In the genomic region with DNA sequence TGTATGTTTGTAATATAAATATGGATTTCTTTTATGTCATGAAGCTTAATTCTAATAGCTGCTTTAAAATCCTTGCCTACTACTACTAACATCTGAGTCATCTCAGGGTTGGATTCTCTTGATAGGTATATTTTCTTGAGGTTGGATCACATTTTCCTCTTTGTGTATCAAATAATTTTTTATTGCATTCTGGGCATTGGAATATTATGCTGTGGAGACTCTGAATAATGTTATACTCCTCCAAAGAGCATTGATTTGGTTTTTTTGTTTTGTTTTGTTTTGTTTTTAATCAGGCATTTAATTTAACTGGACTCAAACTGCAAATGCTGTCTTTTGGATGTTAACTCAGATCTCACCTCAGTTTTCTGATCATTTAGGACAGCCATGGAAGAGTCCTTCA, we compare ENCODE assay signal across 19 cellular contexts. TPM values are rescaled to one million over a fixed set of nuclear protein-coding genes. Genes with fewer than 3 reads are reported as not detected.
A peak's percentile ranks its signal among the peaks of the same experiment; 100 is the strongest.
DNase-seq lines count a peak whose midpoint lies in the region; ATAC-seq and TF ChIP-seq lines count a peak whose summit lies in the region.
"Had no signal": no experiment of that assay in that cellular context is flagged by ENCODE, and none has a peak within 500 bp of the region (broad histone marks: within the 10 kb centered on the region; RNA-seq: fewer than 3 reads in every experiment).

No MANE protein-coding gene starts in this region.

- no peak for DNase-seq in activated naive CD4-positive, alpha-beta T cell treated with anti-CD3 and anti-CD28 coated beads for 36 hours
- DNase-seq in activated naive CD4-positive, alpha-beta T cell treated with anti-CD3 and anti-CD28 coated beads, Interleukin-2, amount 50 U/mL, for 16 hours, result no peak
- DNase-seq in activated naive CD8-positive, alpha-beta T cell treated with anti-CD3 and anti-CD28 coated beads for 36 hours, result no peak
- DNase-seq in smooth muscle cell (lab: John Stamatoyannopoulos, UW; ENCODE audit: unreplicated experiment), result no peak
- DNase-seq in NCI-H526 (lab: John Stamatoyannopoulos, UW), result no peak
- DNase-seq in NCI-H146 (lab: John Stamatoyannopoulos, UW), result no peak
- DNase-seq: DMS153, EL, IMR-90, NCI-H1417, NCI-H2029, NCI-H2171 treated with DMSO at 0.1 percent for 48 hours, NCI-H446 treated with DMSO at 0.1 percent for 48 hours, NCI-H748 treated with DMSO at 0.1 percent for 48 hours, PC-9 had no signal

- peaks cover 28% of the 10 kb centered on the region for H3K36me3 ChIP-seq in smooth muscle cell (ENCODE audit: low read depth)

- H2AFZ ChIP-seq in smooth muscle cell (ENCODE audit: low read depth), result no peak overlapping the region
- H2AFZ ChIP-seq: PC-9 had no signal

- intact Hi-C loops in activated naive CD4-positive, alpha-beta T cell treated with anti-CD3 and anti-CD28 coated beads for 36 hours (cut with micrococcal nuclease), result no loop called here

- H3F3A ChIP-seq in smooth muscle cell (ENCODE audit: low read depth), result no peaks in the 10 kb centered on the region

- no peaks in the 10 kb centered on the region for H3K9me3 Mint-ChIP-seq in activated naive CD4-positive, alpha-beta T cell treated with anti-CD3 and anti-CD28 coated beads for 36 hours
- H3K9me3 Mint-ChIP-seq in IgD-negative memory B cell, result no peaks in the 10 kb centered on the region
- no peaks in the 10 kb centered on the region for H3K9me3 Mint-ChIP-seq in activated naive CD8-positive, alpha-beta T cell treated with anti-CD3 and anti-CD28 coated beads for 36 hours

- CTCF ChIA-PET in activated naive CD4-positive, alpha-beta T cell treated with anti-CD3 and anti-CD28 coated beads for 36 hours (lab: Charles Lee), result interaction anchor here (0.9 kb wide), 1 partner anchor 250 kb away, joined by 3 read pairs; no protein-coding TSS in a partner anchor

- H3K4me1 Mint-ChIP-seq in activated naive CD4-positive, alpha-beta T cell treated with anti-CD3 and anti-CD28 coated beads for 36 hours (ENCODE audit: low read depth), result peaks cover 86% of the 10 kb centered on the region
- H3K4me1 Mint-ChIP-seq in IgD-negative memory B cell, result peaks cover 34 to 46% (median 37%) of the 10 kb centered on the region in 3 donors
- peaks cover 81% of the 10 kb centered on the region for H3K4me1 Mint-ChIP-seq in activated naive CD8-positive, alpha-beta T cell treated with anti-CD3 and anti-CD28 coated beads for 36 hours

- peaks cover 100% of the 10 kb centered on the region for H4K20me1 ChIP-seq in smooth muscle cell (ENCODE audit: low read depth)

- peaks cover 100% of the 10 kb centered on the region for H3K79me2 ChIP-seq in smooth muscle cell (ENCODE audit: low read depth)

- H3K36me3 Mint-ChIP-seq in activated naive CD4-positive, alpha-beta T cell treated with anti-CD3 and anti-CD28 coated beads for 36 hours (ENCODE audit: low read depth), result peaks cover 78% of the 10 kb centered on the region
- peaks cover 11% of the 10 kb centered on the region for H3K36me3 Mint-ChIP-seq in IgD-negative memory B cell
- peaks cover 74% of the 10 kb centered on the region for H3K36me3 Mint-ChIP-seq in activated naive CD8-positive, alpha-beta T cell treated with anti-CD3 and anti-CD28 coated beads for 36 hours

- peaks cover 11% of the 10 kb centered on the region for H3K4me1 ChIP-seq in smooth muscle cell (ENCODE audit: low read depth)

- no peaks in the 10 kb centered on the region for H3K27me3 Mint-ChIP-seq in activated naive CD4-positive, alpha-beta T cell treated with anti-CD3 and anti-CD28 coated beads for 36 hours (ENCODE audit: low read depth)
- no peaks in the 10 kb centered on the region for H3K27me3 Mint-ChIP-seq in IgD-negative memory B cell
- no peaks in the 10 kb centered on the region for H3K27me3 Mint-ChIP-seq in activated naive CD8-positive, alpha-beta T cell treated with anti-CD3 and anti-CD28 coated beads for 36 hours

- peak overlapping the region; percentile 31 for H3K27ac ChIP-seq in smooth muscle cell (ENCODE audit: low read depth)
- H3K27ac ChIP-seq: C4-2B, PC-9, SJSA1 had no signal

- H3K4me3 ChIP-seq in smooth muscle cell, result no peak overlapping the region
- H3K4me3 ChIP-seq: PC-9, SJSA1 had no signal

- H3K4me2 ChIP-seq in smooth muscle cell, result no peak overlapping the region
- H3K4me2 ChIP-seq: PC-9 had no signal

- H3K9ac ChIP-seq in smooth muscle cell (ENCODE audit: low read depth), result no peak overlapping the region

- H3K4me3 Mint-ChIP-seq in activated naive CD4-positive, alpha-beta T cell treated with anti-CD3 and anti-CD28 coated beads for 36 hours, result no peak overlapping the region
- peak overlapping the region in 1 of 4 donors; percentile 55 for H3K4me3 Mint-ChIP-seq in IgD-negative memory B cell
- H3K4me3 Mint-ChIP-seq in activated naive CD8-positive, alpha-beta T cell treated with anti-CD3 and anti-CD28 coated beads for 36 hours, result no peak overlapping the region

- no peak for TF ChIP-seq CTCF in smooth muscle cell (IDR thresholded peaks at IDR 0.05; ENCODE audit: borderline replicate concordance, insufficient read depth, poor library complexity, severe bottlenecking)

- H3K27me3 ChIP-seq in smooth muscle cell (ENCODE audit: low read depth), result no peaks in the 10 kb centered on the region
- H3K27me3 ChIP-seq: SJSA1 had no signal

- peak overlapping the region; percentile 27 for H3K27ac Mint-ChIP-seq in activated naive CD4-positive, alpha-beta T cell treated with anti-CD3 and anti-CD28 coated beads for 36 hours
- peak overlapping the region in 2 of 3 donors; percentile 38 to 60 for H3K27ac Mint-ChIP-seq in IgD-negative memory B cell
- H3K27ac Mint-ChIP-seq in activated naive CD8-positive, alpha-beta T cell treated with anti-CD3 and anti-CD28 coated beads for 36 hours, result peak overlapping the region; percentile 60

- H3K9me3 ChIP-seq in smooth muscle cell (replicated peaks; ENCODE audit: low read depth), result no peaks in the 10 kb centered on the region
- H3K9me3 ChIP-seq: SJSA1 had no signal

- ATAC-seq in HG03442 (IDR thresholded peaks at IDR 0.05; ENCODE audit: unreplicated experiment), result no peak

RNA-seq across cellular contexts. Expression of a gene that starts 8.0 kb away (rescaled TPM):
- total RNA-seq in activated naive CD4-positive, alpha-beta T cell treated with anti-CD3 and anti-CD28 coated beads for 36 hours, result 100 to 1,000 TPM; 194 TPM
- 93.7 TPM for polyA plus RNA-seq in IgD-negative memory B cell
- total RNA-seq in activated naive CD8-positive, alpha-beta T cell treated with anti-CD3 and anti-CD28 coated beads for 36 hours, result 100 to 1,000 TPM; 310 to 318 TPM
- total RNA-seq in smooth muscle cell, result 99.2 and 138 TPM in 2 replicates
- 65.4 and 69.5 TPM in 2 replicates for polyA plus RNA-seq in smooth muscle cell

RNA-seq across cellular contexts. Expression of a gene that starts 57.5 kb away (rescaled TPM):
- 1 to 10 TPM; 4.6 to 5.9 TPM for total RNA-seq in activated naive CD4-positive, alpha-beta T cell treated with anti-CD3 and anti-CD28 coated beads for 36 hours
- 4.8 TPM for polyA plus RNA-seq in IgD-negative memory B cell
- 1 to 10 TPM; 4.7 to 5.4 TPM for total RNA-seq in activated naive CD8-positive, alpha-beta T cell treated with anti-CD3 and anti-CD28 coated beads for 36 hours
- 1.3 and 2.1 TPM in 2 replicates for total RNA-seq in smooth muscle cell
- polyA plus RNA-seq in smooth muscle cell, result 1.4 and 2.3 TPM in 2 replicates
